Comparison of ENCODE assay signal across 23 cellular contexts in genomic region chr5:28402590-28403301, GRCh38.
"Had no signal": no experiment of that assay in that cellular context is flagged by ENCODE, and none has a peak within 500 bp of the region (broad histone marks: within the 10 kb centered on the region; RNA-seq: fewer than 3 reads in every experiment).

No MANE protein-coding gene starts in this region.

- FAIRE-seq: kidney, urothelium cell line had no signal

- H3K4me3 ChIP-seq: coronary artery, gastrocnemius medialis, heart left ventricle, hepatocyte, left lung, mucosa of descending colon, prostate gland, right atrium auricular region, thoracic aorta, tibial nerve, upper lobe of left lung had no signal

- H3K79me2 ChIP-seq: hepatocyte had no signal

- H3K4me2 ChIP-seq: hepatocyte had no signal

- H3K27me3 ChIP-seq: gastrocnemius medialis, heart left ventricle, hepatocyte, left lung, right atrium auricular region, tibial nerve, upper lobe of left lung had no signal

- H3K4me1 Mint-ChIP-seq: naive B cell; stimulated activated memory B cell treated with anti-CD40 and anti-IgM and Interleukin-4, amounts not matched to agents 10 μg/mL and 1 μg/mL and 100 μg/mL, for 72 hours had no signal

- H3K36me3 Mint-ChIP-seq: naive B cell; stimulated activated memory B cell treated with anti-CD40 and anti-IgM and Interleukin-4, amounts not matched to agents 10 μg/mL and 1 μg/mL and 100 μg/mL, for 72 hours had no signal

- DNase-seq: dermis blood vessel endothelial cell; foreskin fibroblast; gastrocnemius medialis; heart left ventricle; kidney; left lung; mucosa of descending colon; naive B cell; stimulated activated CD4-positive, alpha-beta T cell treated with anti-CD3 and anti-CD28 coated beads, Interleukin-2, amount 100 ng/mL, for 24 hours; stimulated activated CD4-positive, alpha-beta T cell treated with anti-CD3 and anti-CD28 coated beads, Interleukin-4, amount 100 ng/mL, for 4 hours; stimulated activated naive CD8-positive, alpha-beta T cell treated with anti-CD3 and anti-CD28 coated beads, Interleukin-15, Interleukin-2, amounts not matched to agents 100 U/mL and 50 U/mL, for 24 hours; upper lobe of left lung had no signal

- H3K27ac ChIP-seq: coronary artery, epithelial cell of prostate, gastrocnemius medialis, heart left ventricle, hepatocyte, left lung, prostate gland, right atrium auricular region, thoracic aorta, tibial nerve, upper lobe of left lung had no signal

- H3K36me3 ChIP-seq: gastrocnemius medialis, heart left ventricle, left lung, prostate gland, right atrium auricular region, thoracic aorta, tibial nerve, upper lobe of left lung had no signal

- H3K27me3 Mint-ChIP-seq: naive B cell; natural killer cell treated with Interleukin-12 subunit alpha and Interleukin-12 subunit beta and Interleukin-15 and Interleukin-18, amount 100 ng/mL, for 72 hours; stimulated activated memory B cell treated with anti-CD40 and anti-IgM and Interleukin-4, amounts not matched to agents 10 μg/mL and 1 μg/mL and 100 μg/mL, for 72 hours had no signal

- H3K4me3 Mint-ChIP-seq: naive B cell; natural killer cell treated with Interleukin-12 subunit alpha and Interleukin-12 subunit beta and Interleukin-15 and Interleukin-18, amount 100 ng/mL, for 72 hours; neural crest cell; stimulated activated memory B cell treated with anti-CD40 and anti-IgM and Interleukin-4, amounts not matched to agents 10 μg/mL and 1 μg/mL and 100 μg/mL, for 72 hours had no signal

- H3K9me3 ChIP-seq: gastrocnemius medialis, prostate gland, right atrium auricular region, thoracic aorta, upper lobe of left lung had no signal

- H3K4me1 ChIP-seq: gastrocnemius medialis, heart left ventricle, left lung, prostate gland, right atrium auricular region, upper lobe of left lung had no signal

- H3K27ac Mint-ChIP-seq: naive B cell; natural killer cell treated with Interleukin-12 subunit alpha and Interleukin-12 subunit beta and Interleukin-15 and Interleukin-18, amount 100 ng/mL, for 72 hours; stimulated activated memory B cell treated with anti-CD40 and anti-IgM and Interleukin-4, amounts not matched to agents 10 μg/mL and 1 μg/mL and 100 μg/mL, for 72 hours had no signal

- H2AFZ ChIP-seq: hepatocyte had no signal
